ENCODE assay signal across 8 cellular contexts in the genomic region with DNA sequence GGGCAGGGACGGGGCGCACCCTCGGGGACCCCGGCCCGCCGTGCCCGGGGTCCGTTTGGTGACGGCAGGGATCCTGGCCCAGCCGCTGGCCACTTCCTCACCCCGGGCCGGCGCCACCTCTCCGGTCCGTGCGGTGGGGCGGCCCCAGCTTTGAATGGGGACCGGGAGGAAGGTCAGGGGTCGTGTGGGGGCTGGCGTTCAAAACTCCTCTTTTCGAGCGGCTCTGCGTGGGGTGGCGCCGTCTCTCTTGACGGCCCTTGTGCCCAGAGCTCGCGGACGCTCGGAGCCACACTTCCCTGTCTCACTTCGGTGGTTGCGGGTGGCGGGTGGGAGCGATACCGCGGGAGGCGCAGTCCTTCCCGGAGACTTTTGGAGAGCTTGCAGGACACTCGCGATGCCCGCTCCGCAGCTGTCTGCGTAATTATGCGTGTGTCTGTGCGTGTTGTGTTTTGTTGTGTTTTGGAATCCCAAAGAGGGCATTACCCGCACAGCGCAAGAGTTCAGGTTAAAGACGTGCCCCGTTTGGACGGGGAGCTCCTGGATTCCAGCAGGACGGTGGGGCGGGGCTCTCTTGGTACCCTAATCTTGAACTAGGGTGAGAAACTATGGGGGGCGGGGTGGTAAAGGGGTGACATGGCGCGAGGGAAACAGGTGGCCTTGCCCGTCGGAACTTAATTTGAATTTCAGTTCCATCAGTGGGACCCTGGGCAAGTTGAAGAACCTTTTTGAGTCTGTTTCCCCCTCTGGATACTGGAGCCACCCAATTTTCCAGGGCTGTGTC. TPM values are rescaled to one million over a fixed set of nuclear protein-coding genes. Genes with fewer than 3 reads are reported as not detected.
DNase-seq lines count a peak whose midpoint lies in the region; ATAC-seq and TF ChIP-seq lines count a peak whose summit lies in the region.

No MANE protein-coding gene starts in this region.

- H3K9me3 ChIP-seq in esophagus muscularis mucosa (peaks cover 0 to 5% (median 0%) of the 10 kb centered on the region in 4 donors), neuron (ENCODE audit: low read length) (peaks cover 2% of the 10 kb centered on the region)

- H3K27ac ChIP-seq in esophagus muscularis mucosa (replicated peaks in 1 of 4) = peak overlapping the region; percentile 43 to 76 (median 56)

- H3K36me3 ChIP-seq in esophagus muscularis mucosa (no peaks in the 10 kb centered on the region), neuron (ENCODE audit: insufficient read depth, low read length) (no peaks in the 10 kb centered on the region)

- H3K27me3 ChIP-seq in esophagus muscularis mucosa = peaks cover 0 to 31% (median 6%) of the 10 kb centered on the region in 4 donors
- peaks cover 51% of the 10 kb centered on the region for H3K27me3 ChIP-seq in neuron (ENCODE audit: insufficient read depth, low read length)

- WGBS in esophagus muscularis mucosa = 5% methylated on average over 30 of the region's 57 CpGs

- peaks cover 5 to 26% (median 13%) of the 10 kb centered on the region in 4 donors for H3K4me1 ChIP-seq in esophagus muscularis mucosa
- no peaks in the 10 kb centered on the region for H3K4me1 ChIP-seq in neuron (ENCODE audit: insufficient read depth, low read length)

- H3K4me3 ChIP-seq in esophagus muscularis mucosa = peak overlapping the region; percentile 58 to 68 (median 62)
- H3K4me3 ChIP-seq in neuron (ENCODE audit: low read length) = no peak overlapping the region

- no peak for TF ChIP-seq POLR2A in esophagus muscularis mucosa (IDR thresholded peaks at IDR 0.05; ENCODE audit: low read depth)

- no peak for TF ChIP-seq CTCF in esophagus muscularis mucosa (IDR thresholded peaks at IDR 0.05)

- in situ Hi-C loops in SK-MEL-5 (cut with HindIII; ENCODE audit: low pct_unique_long_range_greater_than_20kb, low sequenced_read_pairs) = no loop called here

- ATAC-seq in GM18517 (IDR thresholded peaks at IDR 0.05; ENCODE audit: unreplicated experiment) (peak; percentile 16), HG02763 (IDR thresholded peaks at IDR 0.05; ENCODE audit: unreplicated experiment) (peak; percentile 17)

- H2AFZ ChIP-seq in neuron (ENCODE audit: low read depth, low read length) = peak overlapping the region; percentile 16

- intact Hi-C loops in esophagus muscularis mucosa (cut with DNase I) = no loop called here

- DNase-seq in SK-MEL-5 (ENCODE audit: low read depth, low spot score) = peak; percentile 17
- no peak for DNase-seq in esophagus muscularis mucosa (ENCODE audit: extremely low spot score)
- no peak for DNase-seq in central memory CD4-positive, alpha-beta T cell
- no peak for DNase-seq in NOMO-1 treated with dmso at 0.1 percent for 144 hours (lab: John Stamatoyannopoulos, UW; ENCODE audit: unreplicated experiment)
- no peak for DNase-seq in NCI-H1092 (lab: John Stamatoyannopoulos, UW)

- TF ChIP-seq EP300 in esophagus muscularis mucosa (IDR thresholded peaks at IDR 0.05) = no peak

RNA-seq across cellular contexts. Expression of a gene that starts 0.6 kb away (rescaled TPM):
- 3.8 and 6.8 TPM in 2 replicates for total RNA-seq in SK-MEL-5 (2014; rRNA removed; shearing (Covaris generic))
- polyA plus RNA-seq in SK-MEL-5 (2015; cell fraction: cytosol; rRNA removed) = 7.3 and 9.4 TPM in 2 replicates
- polyA plus RNA-seq in SK-MEL-5 (2015; cell fraction: nucleus; rRNA removed) = 25.7 and 46.9 TPM in 2 replicates
- 10 to 100 TPM in 2 of 4 donors, 1 to 10 TPM in 2; 7.1 to 11.3 (median 9.9) TPM for total RNA-seq in esophagus muscularis mucosa
